11 cellular contexts compared by ENCODE assay signal in the genomic region with DNA sequence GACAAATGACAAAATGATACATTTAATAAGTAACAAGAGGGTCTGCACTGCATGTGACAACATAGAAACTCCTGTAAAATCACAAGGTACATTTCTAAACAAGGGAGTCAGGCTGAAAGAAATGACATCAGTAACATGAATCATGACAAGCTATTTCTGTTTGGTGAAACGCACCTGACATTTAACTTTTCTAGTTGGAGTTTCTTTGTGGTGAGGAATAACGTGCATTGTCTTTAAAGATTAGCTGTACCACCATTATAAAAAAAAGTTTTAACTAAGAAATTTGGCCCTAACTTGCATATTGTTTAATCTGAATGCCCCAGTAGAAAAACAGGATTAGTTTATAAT.
A peak's percentile ranks its signal among the peaks of the same experiment; 100 is the strongest.
DNase-seq lines count a peak whose midpoint lies in the region; ATAC-seq and TF ChIP-seq lines count a peak whose summit lies in the region.
"Had no signal": no experiment of that assay in that cellular context is flagged by ENCODE, and none has a peak within 500 bp of the region (broad histone marks: within the 10 kb centered on the region; RNA-seq: fewer than 3 reads in every experiment).

No MANE protein-coding gene starts in this region.

- TF ChIP-seq CTCF in lung (IDR thresholded peaks at IDR 0.05; ENCODE audit: control extremely low read depth, extremely low read depth): no peak

- no peaks in the 10 kb centered on the region for H3K9me3 ChIP-seq in lung (ENCODE audit: control insufficient read depth in 2 of 2, insufficient read depth in 1 of 2, low read length in 1 of 2)

- peak; percentile 68 for ATAC-seq in GM18868 (IDR thresholded peaks at IDR 0.05; ENCODE audit: unreplicated experiment)
- peak; percentile 62 for ATAC-seq in GM21786 (IDR thresholded peaks at IDR 0.05; ENCODE audit: unreplicated experiment)
- peak; percentile 5 for ATAC-seq in lung (ENCODE audit: insufficient read depth, low FRiP score)

- 75 to 83% methylated on average over 2 of the region's 2 CpGs for WGBS in lung, 2 donors

- peaks cover 0 to 16% of the 10 kb centered on the region in 2 donors for H3K36me3 ChIP-seq in lung (ENCODE audit: control insufficient read depth in 2 of 2, insufficient read depth in 2 of 2, low read length in 2 of 2)

- peak; percentile 18 for DNase-seq in HT1080 (ENCODE audit: low read depth)
- DNase-seq in lung (ENCODE audit: low spot score): no peak
- no peak for DNase-seq in NCI-H2196 treated with DMSO at 0.1 percent for 48 hours (lab: John Stamatoyannopoulos, UW; ENCODE audit: unreplicated experiment)
- no peak for DNase-seq in activated CD8-positive, alpha-beta memory T cell treated with anti-CD3 and anti-CD28 coated beads, Interleukin-2, amount 50 U/mL, for 48 hours
- no peak for DNase-seq in pons (ENCODE audit: low spot score)
- DNase-seq in dedifferentiated amniotic fluid mesenchymal stem cell (ENCODE audit: extremely low spot score): no peak
- DNase-seq: Kasumi-1, mesenchymal stem cell had no signal

- no peak overlapping the region for H3K4me3 ChIP-seq in lung
- H3K4me3 ChIP-seq: coronary artery had no signal

- H3K27ac ChIP-seq in lung (ENCODE audit: low read depth in 1 of 2, low read length in 1 of 2): no peak overlapping the region
- H3K27ac ChIP-seq: coronary artery had no signal

- H3K27me3 ChIP-seq in lung (ENCODE audit: control insufficient read depth, insufficient read depth): no peaks in the 10 kb centered on the region

- H3K4me1 ChIP-seq in lung (ENCODE audit: control insufficient read depth in 2 of 2, insufficient read depth in 2 of 2, low read length in 2 of 2): peaks cover 5 to 7% of the 10 kb centered on the region in 2 donors

Comparison
In these comparisons a context has a peak if more than half of its experiments do, and no peak if none do; other contexts are left out.
1. ATAC-seq: peak in every context shown above with its lines; median percentile 68 in GM18868; 62 in GM21786; 5 in lung.